Comparison of ENCODE assay signal across 19 cellular contexts in the genomic region with DNA sequence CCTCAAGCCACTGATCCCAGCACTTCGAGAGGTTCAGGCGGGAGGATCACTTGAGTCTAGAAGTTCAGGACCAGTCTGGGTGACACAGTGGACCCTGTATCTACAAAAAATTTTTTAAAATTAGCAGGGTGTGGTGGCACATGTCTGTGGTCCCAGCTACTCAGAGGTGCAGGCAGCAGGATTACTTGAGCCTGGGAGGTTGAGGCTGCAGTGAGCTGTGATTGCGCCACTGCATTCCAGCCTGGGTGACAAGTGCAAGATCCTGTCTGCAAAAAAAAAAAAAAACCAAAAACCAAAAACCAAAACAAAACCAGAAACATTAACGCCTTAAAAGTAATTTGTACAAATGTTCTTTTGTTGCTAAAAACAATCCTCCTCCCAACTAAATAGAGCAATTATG.
DNase-seq lines count a peak whose midpoint lies in the region; ATAC-seq and TF ChIP-seq lines count a peak whose summit lies in the region.
"Had no signal": no experiment of that assay in that cellular context is flagged by ENCODE, and none has a peak within 500 bp of the region (broad histone marks: within the 10 kb centered on the region; RNA-seq: fewer than 3 reads in every experiment).

No MANE protein-coding gene starts in this region.

- no peak for DNase-seq in stimulated activated naive CD8-positive, alpha-beta T cell treated with anti-CD3 and anti-CD28 coated beads, Interleukin-15, amount 100 ng/mL, for 72 hours
- DNase-seq in astrocyte of the hippocampus (ENCODE audit: low read depth, low spot score) (peak; percentile 19), glomerular visceral epithelial cell (ENCODE audit: extremely low spot score) (peak; percentile 26), retina (no peak), NCI-H1694 (lab: John Stamatoyannopoulos, UW) (no peak), RWPE1 (ENCODE audit: low spot score) (no peak)
- DNase-seq in activated CD4-positive, alpha-beta T cell treated with anti-CD3 and anti-CD28 coated beads for 48 hours = no peak
- DNase-seq: activated CD4-positive, alpha-beta T cell treated with anti-CD3 and anti-CD28 coated beads, Interleukin-2, amount 50 U/mL, for 48 hours; activated T-cell treated with anti-CD3 and anti-CD28 coated beads, Interleukin-2, amount 50 U/mL, for 1 hour; caudate nucleus; CD8-positive, alpha-beta memory T cell; Kasumi-1; NCI-H1930; NCI-H524 had no signal

- no peaks in the 10 kb centered on the region for H3K27me3 Mint-ChIP-seq in stimulated activated naive CD8-positive, alpha-beta T cell treated with anti-CD3 and anti-CD28 coated beads, Interleukin-15, Interleukin-2, amounts not matched to agents 100 ng/mL and 50 ng/mL, for 24 hours
- no peaks in the 10 kb centered on the region for H3K27me3 Mint-ChIP-seq in stimulated activated naive CD8-positive, alpha-beta T cell treated with anti-CD3 and anti-CD28 coated beads, Interleukin-15, amount 100 ng/mL, for 72 hours
- H3K27me3 Mint-ChIP-seq: activated naive CD8-positive, alpha-beta T cell had no signal

- no peak overlapping the region for H3K4me3 Mint-ChIP-seq in stimulated activated naive CD8-positive, alpha-beta T cell treated with anti-CD3 and anti-CD28 coated beads, Interleukin-15, Interleukin-2, amounts not matched to agents 100 ng/mL and 50 ng/mL, for 24 hours
- H3K4me3 Mint-ChIP-seq in stimulated activated naive CD8-positive, alpha-beta T cell treated with anti-CD3 and anti-CD28 coated beads, Interleukin-15, amount 100 ng/mL, for 72 hours = no peak overlapping the region
- H3K4me3 Mint-ChIP-seq: activated naive CD8-positive, alpha-beta T cell; neural progenitor cell had no signal

- H3K9me3 Mint-ChIP-seq in stimulated activated naive CD8-positive, alpha-beta T cell treated with anti-CD3 and anti-CD28 coated beads, Interleukin-15, Interleukin-2, amounts not matched to agents 100 ng/mL and 50 ng/mL, for 24 hours = peaks cover 10% of the 10 kb centered on the region
- H3K9me3 Mint-ChIP-seq in stimulated activated naive CD8-positive, alpha-beta T cell treated with anti-CD3 and anti-CD28 coated beads, Interleukin-15, amount 100 ng/mL, for 72 hours = peaks cover 0 to 10% of the 10 kb centered on the region in 2 donors
- H3K9me3 Mint-ChIP-seq: CD8-positive, alpha-beta memory T cell; neural progenitor cell had no signal

- no peak for TF ChIP-seq CTCF in RWPE1 (conservative IDR thresholded peaks at IDR 0.05; ENCODE audit: low read depth)

- H3K36me3 Mint-ChIP-seq in stimulated activated naive CD8-positive, alpha-beta T cell treated with anti-CD3 and anti-CD28 coated beads, Interleukin-15, Interleukin-2, amounts not matched to agents 100 ng/mL and 50 ng/mL, for 24 hours (ENCODE audit: low read depth) = peaks cover 60% of the 10 kb centered on the region

- CTCF ChIA-PET in RWPE1 (lab: Yijun Ruan, JAX) = interaction anchor here (0.6 kb wide), 1 partner anchor 106 kb away, joined by 3 read pairs; no protein-coding TSS in a partner anchor

- POLR2A ChIA-PET in RWPE1 (lab: Yijun Ruan, JAX; ENCODE audit: low non-redundant PET) = no interaction called here

- no peak overlapping the region; the same call in 1 of the 2 replicates for H3K27ac ChIP-seq in RWPE1
- H3K27ac ChIP-seq: HL-60, neural progenitor cell had no signal

- H3K27ac Mint-ChIP-seq in stimulated activated naive CD8-positive, alpha-beta T cell treated with anti-CD3 and anti-CD28 coated beads, Interleukin-15, Interleukin-2, amounts not matched to agents 100 ng/mL and 50 ng/mL, for 24 hours = peak overlapping the region; percentile 8
- no peak overlapping the region for H3K27ac Mint-ChIP-seq in stimulated activated naive CD8-positive, alpha-beta T cell treated with anti-CD3 and anti-CD28 coated beads, Interleukin-15, amount 100 ng/mL, for 72 hours
- H3K27ac Mint-ChIP-seq: activated naive CD8-positive, alpha-beta T cell; neural progenitor cell had no signal

- H3K4me1 Mint-ChIP-seq in stimulated activated naive CD8-positive, alpha-beta T cell treated with anti-CD3 and anti-CD28 coated beads, Interleukin-15, Interleukin-2, amounts not matched to agents 100 ng/mL and 50 ng/mL, for 24 hours (ENCODE audit: low read depth) = peaks cover 13% of the 10 kb centered on the region
- no peaks in the 10 kb centered on the region for H3K4me1 Mint-ChIP-seq in stimulated activated naive CD8-positive, alpha-beta T cell treated with anti-CD3 and anti-CD28 coated beads, Interleukin-15, amount 100 ng/mL, for 72 hours

- no peak for ATAC-seq in stimulated activated naive CD8-positive, alpha-beta T cell treated with anti-CD3 and anti-CD28 coated beads, Interleukin-15, amount 100 ng/mL, for 72 hours
- ATAC-seq: Panc1 had no signal

Comparison
In these comparisons a context has a peak if more than half of its experiments do, and no peak if none do; other contexts are left out.
1. DNase-seq: peak in astrocyte of the hippocampus (single experiment) and glomerular visceral epithelial cell (single experiment); none in stimulated activated naive CD8-positive, alpha-beta T cell treated with anti-CD3 and anti-CD28 coated beads, Interleukin-15, amount 100 ng/mL, for 72 hours (0 of 2), retina (single experiment), activated CD4-positive, alpha-beta T cell treated with anti-CD3 and anti-CD28 coated beads for 48 hours (single experiment), NCI-H1694 (single experiment) and RWPE1 (single experiment).